In genomic region chr5:60541980-60542379, GRCh38 we compare ENCODE assay signal across 12 cellular contexts.
DNase-seq lines count a peak whose midpoint lies in the region; ATAC-seq and TF ChIP-seq lines count a peak whose summit lies in the region.
"Had no signal": no experiment of that assay in that cellular context is flagged by ENCODE, and none has a peak within 500 bp of the region (broad histone marks: within the 10 kb centered on the region; RNA-seq: fewer than 3 reads in every experiment).

No MANE protein-coding gene starts in this region.

- peak overlapping the region; percentile 60 for H3K27ac Mint-ChIP-seq in mesothelial cell of epicardium
- H3K27ac Mint-ChIP-seq: activated naive CD8-positive, alpha-beta T cell treated with anti-CD3 and anti-CD28 coated beads, Interleukin-2, amount 10 ng/mL, durations not matched to agents 7 days and 5 days had no signal

- ATAC-seq in HG02610 (IDR thresholded peaks at IDR 0.05; ENCODE audit: unreplicated experiment): peak; percentile 55

- no peaks in the 10 kb centered on the region for H4K20me1 ChIP-seq in OCI-LY3 (ENCODE audit: insufficient read depth, low read length)

- TF ChIP-seq CTCF in GM12865 (IDR thresholded peaks at IDR 0.05; ENCODE audit: insufficient read depth, low read depth, low read length, missing control alignments) (no peak), OCI-LY3 (IDR thresholded peaks at IDR 0.05; ENCODE audit: low read depth, low read length) (no peak), mesothelial cell of epicardium (IDR thresholded peaks at IDR 0.05; ENCODE audit: unreplicated experiment) (no peak)

- no peaks in the 10 kb centered on the region for H3K27me3 ChIP-seq in OCI-LY3 (ENCODE audit: low read depth, low read length)

- H3K27me3 Mint-ChIP-seq in mesothelial cell of epicardium (ENCODE audit: low read depth): no peaks in the 10 kb centered on the region

- peak overlapping the region; percentile 15; the same call in 1 of the 2 replicates for H3K9ac ChIP-seq in OCI-LY3 (ENCODE audit: low read length)

- H3K9me3 ChIP-seq in OCI-LY3 (ENCODE audit: insufficient read depth, low read length): no peaks in the 10 kb centered on the region

- peaks cover 46% of the 10 kb centered on the region for H3K4me1 ChIP-seq in OCI-LY3 (ENCODE audit: low read length)

- no peaks in the 10 kb centered on the region for H3K9me3 Mint-ChIP-seq in mesothelial cell of epicardium
- H3K9me3 Mint-ChIP-seq: activated naive CD8-positive, alpha-beta T cell treated with anti-CD3 and anti-CD28 coated beads, Interleukin-2, amount 10 ng/mL, durations not matched to agents 7 days and 5 days had no signal

- no peak overlapping the region for H2AFZ ChIP-seq in OCI-LY3 (ENCODE audit: low read depth, low read length)

- H3K4me2 ChIP-seq in OCI-LY3 (ENCODE audit: low read length): peak overlapping the region; percentile 65

- H3K27ac ChIP-seq in OCI-LY3 (ENCODE audit: low read length): peak overlapping the region; percentile 73

- no peak overlapping the region for H3K4me3 Mint-ChIP-seq in mesothelial cell of epicardium
- H3K4me3 Mint-ChIP-seq: activated naive CD8-positive, alpha-beta T cell treated with anti-CD3 and anti-CD28 coated beads, Interleukin-2, amount 10 ng/mL, durations not matched to agents 7 days and 5 days had no signal

- no peaks in the 10 kb centered on the region for H3K36me3 ChIP-seq in OCI-LY3 (replicated peaks; ENCODE audit: low read depth, low read length)

- no peaks in the 10 kb centered on the region for H3K36me3 Mint-ChIP-seq in mesothelial cell of epicardium
- H3K36me3 Mint-ChIP-seq: activated naive CD8-positive, alpha-beta T cell treated with anti-CD3 and anti-CD28 coated beads, Interleukin-2, amount 10 ng/mL, durations not matched to agents 7 days and 5 days had no signal

- DNase-seq in GM12865 (ENCODE audit: low read depth) (peak; percentile 53), mesothelial cell of epicardium (ENCODE audit: low spot score in 2 of 2, unreplicated experiment in 2 of 2) (no peak), NCI-H2171 (lab: John Stamatoyannopoulos, UW) (no peak), 8988T (no peak), cortex of kidney (lab: John Stamatoyannopoulos, UW) (no peak), NCI-H187 treated with DMSO at 0.1 percent for 48 hours (lab: John Stamatoyannopoulos, UW) (no peak)
- DNase-seq: activated naive CD8-positive, alpha-beta T cell treated with anti-CD3 and anti-CD28 coated beads, Interleukin-2, amount 10 ng/mL, durations not matched to agents 7 days and 5 days; NCI-H510A treated with DMSO at 0.1 percent for 48 hours; stimulated activated naive CD4-positive, alpha-beta T cell had no signal

- H3K79me2 ChIP-seq in OCI-LY3 (ENCODE audit: low read length): no peaks in the 10 kb centered on the region

- peaks cover 68% of the 10 kb centered on the region for H3K4me1 Mint-ChIP-seq in mesothelial cell of epicardium

- H3K4me3 ChIP-seq in GM12865 (ENCODE audit: low read depth, low read length) (no peak overlapping the region), OCI-LY3 (ENCODE audit: low read length) (peak overlapping the region; percentile 38)
- H3K4me3 ChIP-seq: lung had no signal
